In the genomic region with DNA sequence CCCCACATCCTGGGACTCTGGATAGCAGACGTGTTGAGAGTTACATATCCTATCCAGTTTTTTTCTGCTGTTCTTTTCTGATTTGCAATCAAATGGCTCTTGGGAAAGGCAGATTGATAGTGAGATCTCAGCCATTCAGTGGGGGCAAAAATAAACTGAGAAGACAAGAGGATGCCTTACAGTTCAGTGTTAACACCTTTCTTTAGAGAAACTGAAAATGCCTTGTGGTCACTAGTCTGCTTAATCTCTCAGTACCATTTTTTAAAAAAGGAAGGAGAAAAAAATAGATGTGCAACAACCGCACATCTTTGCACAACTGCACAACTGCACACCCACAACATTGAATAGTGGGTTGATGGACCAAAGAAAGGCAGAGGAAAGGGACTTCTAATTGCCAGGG, we compare ENCODE assay signal across 30 cellular contexts.
"Had no signal": no experiment of that assay in that cellular context is flagged by ENCODE, and none has a peak within 500 bp of the region (broad histone marks: within the 10 kb centered on the region; RNA-seq: fewer than 3 reads in every experiment).

No MANE protein-coding gene starts in this region.

- H3K27me3 ChIP-seq: left lung, pancreas, sigmoid colon, spleen, testis, thyroid gland, transverse colon, upper lobe of right lung, uterus had no signal

- ATAC-seq: left colon; left lung; pancreas; right cardiac atrium; stimulated activated naive B cell treated with anti-CD40 and anti-IgM and Interleukin-4, amounts not matched to agents 10 μg/mL and 1 μg/mL and 100 μg/mL, for 72 hours; stimulated activated naive CD8-positive, alpha-beta T cell treated with anti-CD3 and anti-CD28 coated beads, Interleukin-15, Interleukin-2, amounts not matched to agents 100 U/mL and 50 U/mL, for 24 hours; upper lobe of right lung had no signal

- H3K27me3 Mint-ChIP-seq: naive B cell; stimulated activated naive B cell treated with anti-CD40 and anti-IgM and Interleukin-4, amounts not matched to agents 10 μg/mL and 1 μg/mL and 100 μg/mL, for 72 hours had no signal

- H3K4me1 ChIP-seq: left lung, pancreas, prostate gland, sigmoid colon, spleen, stomach, testis, thyroid gland, transverse colon, upper lobe of right lung, uterus had no signal

- H3K4me1 Mint-ChIP-seq: mesothelial cell of epicardium; naive B cell; nephron; neural crest cell; stimulated activated naive B cell treated with anti-CD40 and anti-IgM and Interleukin-4, amounts not matched to agents 10 μg/mL and 1 μg/mL and 100 μg/mL, for 72 hours had no signal

- DNase-seq: head of caudate nucleus; hippocampal formation; kidney; left colon; left lung; mesendoderm; naive B cell; nucleus accumbens; pancreas; posterior cingulate gyrus; retina; right cardiac atrium; sigmoid colon; small intestine; spleen; stimulated activated CD4-positive, alpha-beta T cell treated with anti-CD3 and anti-CD28 coated beads, Interleukin-4, amount 100 ng/mL, for 4 hours; stimulated activated CD8-positive, alpha-beta memory T cell treated with anti-CD3 and anti-CD28 coated beads, Interleukin-4, amount 100 ng/mL, for 48 hours; stimulated activated naive B cell treated with anti-CD40 and anti-IgM and Interleukin-4, amounts not matched to agents 10 μg/mL and 1 μg/mL and 100 μg/mL, for 72 hours; stimulated activated naive CD8-positive, alpha-beta T cell treated with anti-CD3 and anti-CD28 coated beads, Interleukin-15, Interleukin-2, amounts not matched to agents 100 U/mL and 50 U/mL, for 24 hours; stomach; testis; thyroid gland; transverse colon; upper lobe of right lung; uterus had no signal

- H3K9me3 ChIP-seq: left lung, pancreas, prostate gland, sigmoid colon, spleen, stomach, testis, thyroid gland, transverse colon, upper lobe of right lung, uterus had no signal

- H3K27ac Mint-ChIP-seq: mesothelial cell of epicardium; naive B cell; nephron; stimulated activated naive B cell treated with anti-CD40 and anti-IgM and Interleukin-4, amounts not matched to agents 10 μg/mL and 1 μg/mL and 100 μg/mL, for 72 hours had no signal

- H3K36me3 ChIP-seq: prostate gland, thyroid gland, transverse colon, uterus had no signal

- H3K4me3 ChIP-seq: left lung, lung, pancreas, prostate gland, sigmoid colon, spleen, stomach, testis, thyroid gland, transverse colon, upper lobe of right lung, uterus had no signal

- H3K4me3 Mint-ChIP-seq: mesothelial cell of epicardium; naive B cell; nephron; neural crest cell; stimulated activated naive B cell treated with anti-CD40 and anti-IgM and Interleukin-4, amounts not matched to agents 10 μg/mL and 1 μg/mL and 100 μg/mL, for 72 hours had no signal

- H3K27ac ChIP-seq: left lung, pancreas, prostate gland, sigmoid colon, spleen, stomach, testis, thyroid gland, transverse colon, upper lobe of right lung, uterus had no signal

- H3K9me3 Mint-ChIP-seq: naive B cell; stimulated activated naive B cell treated with anti-CD40 and anti-IgM and Interleukin-4, amounts not matched to agents 10 μg/mL and 1 μg/mL and 100 μg/mL, for 72 hours had no signal
